Comparison of ENCODE assay signal across 21 cellular contexts in genomic region chr11:118157186-118157895, GRCh38. TPM values are rescaled to one million over a fixed set of nuclear protein-coding genes. Genes with fewer than 3 reads are reported as not detected.
DNase-seq lines count a peak whose midpoint lies in the region; ATAC-seq, FAIRE-seq and TF ChIP-seq lines count a peak whose summit lies in the region.
"Had no signal": no experiment of that assay in that cellular context is flagged by ENCODE, and none has a peak within 500 bp of the region (broad histone marks: within the 10 kb centered on the region; RNA-seq: fewer than 3 reads in every experiment).

No MANE protein-coding gene starts in this region.

- TF ChIP-seq POLR2A in gastrocnemius medialis (IDR thresholded peaks at IDR 0.05): no peak

- H3K9me3 ChIP-seq in left ventricle myocardium inferior (replicated peaks) (no peaks in the 10 kb centered on the region), heart right ventricle (no peaks in the 10 kb centered on the region), iPS-15b (ENCODE audit: control insufficient read depth, insufficient read depth, low read length) (no peaks in the 10 kb centered on the region), gastrocnemius medialis (no peaks in the 10 kb centered on the region)
- H3K9me3 ChIP-seq: BLaER1, SJSA1 had no signal

- H3K36me3 Mint-ChIP-seq in WTC11: no peaks in the 10 kb centered on the region
- H3K36me3 Mint-ChIP-seq: CD8-positive, alpha-beta memory T cell had no signal

- POLR2A ChIA-PET in WTC11 (lab: Charles Lee): interaction anchor here (1.4 kb wide), 1 partner anchor 14 kb away, joined by 3 read pairs; no protein-coding TSS in a partner anchor

- peaks cover 74% of the 10 kb centered on the region for H3K27me3 Mint-ChIP-seq in WTC11 (ENCODE audit: low read depth)

- no peak overlapping the region for H3K9ac ChIP-seq in iPS-15b (ENCODE audit: low read depth, low read length)
- H3K9ac ChIP-seq: BLaER1 had no signal

- no peak overlapping the region for H3K27ac ChIP-seq in left ventricle myocardium inferior (replicated peaks)
- no peak overlapping the region for H3K27ac ChIP-seq in heart right ventricle
- H3K27ac ChIP-seq in gastrocnemius medialis: peak overlapping the region in 3 of 4 donors; percentile 18 to 71 (median 23)
- H3K27ac ChIP-seq: BLaER1, RWPE1, SJSA1 had no signal

- WGBS in heart right ventricle, 2 donors: 50 to 58% methylated on average over 10 of the region's 10 CpGs

- peak overlapping the region; percentile 66 for H3K4me3 Mint-ChIP-seq in WTC11

- H3K4me3 ChIP-seq in left ventricle myocardium inferior: peak overlapping the region; percentile 39
- H3K4me3 ChIP-seq in heart right ventricle: no peak overlapping the region
- peak overlapping the region; percentile 40 for H3K4me3 ChIP-seq in iPS-15b (ENCODE audit: low read depth, low read length)
- peak overlapping the region in 2 of 4 donors; percentile 4 to 25 for H3K4me3 ChIP-seq in gastrocnemius medialis
- H3K4me3 ChIP-seq: BLaER1, SJSA1 had no signal

- H3K4me1 ChIP-seq in left ventricle myocardium inferior (peaks cover 29% of the 10 kb centered on the region), heart right ventricle (peaks cover 0 to 28% (median 12%) of the 10 kb centered on the region in 9 donors), iPS-15b (ENCODE audit: control insufficient read depth, insufficient read depth, low read length) (peaks cover 33% of the 10 kb centered on the region), gastrocnemius medialis (peaks cover 38 to 47% of the 10 kb centered on the region in 2 donors)
- H3K4me1 ChIP-seq: SJSA1 had no signal

- H3K9me3 Mint-ChIP-seq in WTC11: no peaks in the 10 kb centered on the region
- H3K9me3 Mint-ChIP-seq: CD8-positive, alpha-beta memory T cell had no signal

- TF ChIP-seq CTCF in left ventricle myocardium inferior (IDR thresholded peaks at IDR 0.05; ENCODE audit: borderline replicate concordance) (no peak), heart right ventricle (IDR thresholded peaks at IDR 0.05) (no peak), WTC11 (IDR thresholded peaks at IDR 0.05) (no peak), gastrocnemius medialis (IDR thresholded peaks at IDR 0.05 in 4 of 5, conservative IDR thresholded peaks at IDR 0.05 in 1 of 5) (no peak)

- no peak for FAIRE-seq in GM19239 (lab: Jason Lieb, UNC)
- FAIRE-seq: A204.1, GM12891, GM18507, H54 had no signal

- CTCF ChIA-PET in WTC11 (lab: Charles Lee): interaction anchor here (1.1 to 4.0 kb wide), 6 partner anchors 9 to 41 kb away, joined by 3 to 101 read pairs (median 9); no protein-coding TSS in a partner anchor

- H3K27me3 ChIP-seq in left ventricle myocardium inferior (ENCODE audit: low read depth) (peaks cover 46% of the 10 kb centered on the region), heart right ventricle (peaks cover 0 to 59% (median 30%) of the 10 kb centered on the region in 7 donors), iPS-15b (ENCODE audit: control insufficient read depth, insufficient read depth, low read length) (peaks cover 93% of the 10 kb centered on the region), gastrocnemius medialis (peaks cover 0 to 8% (median 0%) of the 10 kb centered on the region in 3 donors)

- peaks cover 47% of the 10 kb centered on the region for H3K4me1 Mint-ChIP-seq in WTC11

- H3K36me3 ChIP-seq in left ventricle myocardium inferior (no peaks in the 10 kb centered on the region), heart right ventricle (no peaks in the 10 kb centered on the region), iPS-15b (ENCODE audit: control insufficient read depth, insufficient read depth, low read length) (no peaks in the 10 kb centered on the region), gastrocnemius medialis (no peaks in the 10 kb centered on the region)
- H3K36me3 ChIP-seq: BLaER1, SJSA1 had no signal

- in situ Hi-C loops in gastrocnemius medialis (cut with MboI; ENCODE audit: low sequenced_read_pairs in 4 of 4): no loop called here

- DNase-seq in left ventricle myocardium inferior: no peak
- DNase-seq in heart right ventricle: no peak
- no peak for DNase-seq in WTC11 (ENCODE audit: low spot score)
- no peak for DNase-seq in gastrocnemius medialis
- DNase-seq in GM19239 (ENCODE audit: insufficient read length, low spot score): no peak
- DNase-seq: DMS 273 treated with DMSO at 0.1 percent for 48 hours, GF-D8, NCI-H1930, NCI-H446 treated with DMSO at 0.1 percent for 48 hours, NCI-H748 treated with DMSO at 0.1 percent for 48 hours had no signal

- no peak overlapping the region for H3K27ac Mint-ChIP-seq in WTC11

- no peak for ATAC-seq in heart right ventricle
- no peak for ATAC-seq in WTC11
- ATAC-seq in gastrocnemius medialis: peak in 1 of 2 donors; percentile 2
- ATAC-seq in GM21367 (IDR thresholded peaks at IDR 0.05; ENCODE audit: unreplicated experiment): no peak
- no peak for ATAC-seq in GM18873 (IDR thresholded peaks at IDR 0.05; ENCODE audit: low FRiP score, unreplicated experiment)

- intact Hi-C loops in left ventricle myocardium inferior (cut with micrococcal nuclease) (no loop called here), heart right ventricle (cut with DNase I) (no loop called here), gastrocnemius medialis (cut with DNase I; ENCODE audit: low total_unique reads) (no loop called here)

TF ChIP-seq in WTC11, 78 proteins besides CTCF, POLR2A, EP300 and RAD21:
- TF ChIP-seq ZNF263 (CRISPR knock-in tag; IDR thresholded peaks at IDR 0.05; ENCODE audit: low read depth) (0 out of 2 replicates have a peak, but pooled peaks have one; percentile 16), AR (CRISPR knock-in tag; IDR thresholded peaks at IDR 0.05) (no peak)
TF ChIP-seq in WTC11: peak in this region for 1.

RNA-seq across cellular contexts. Expression of gene SCN4B, which starts 4.7 kb away (rescaled TPM):
- total RNA-seq in left ventricle myocardium inferior (12.9 TPM), heart right ventricle (10 to 100 TPM in 5 of 10 donors, 1 to 10 TPM in 5; 5.7 to 17.5 (median 10.3) TPM), WTC11 (2021) (3.5 to 4.5 TPM (median 4.4 TPM) in 3 replicates), gastrocnemius medialis (10 to 100 TPM in 1 of 4 donors, 1 to 10 TPM in 3; 3.5 to 16.3 (median 6.5) TPM)
- polyA plus RNA-seq in heart right ventricle: 1 to 10 TPM; 5.4 to 8.8 TPM
- total RNA-seq: SJSA1 had no signal
- polyA plus RNA-seq: CD8-positive, alpha-beta memory T cell had no signal

RNA-seq across cellular contexts. Expression of gene SCN2B, which starts 19.1 kb away (rescaled TPM):
- total RNA-seq in left ventricle myocardium inferior (24.9 TPM), heart right ventricle (10 to 100 TPM in 8 of 10 donors, 1 to 10 TPM in 2; 5.3 to 26.7 (median 20.9) TPM), WTC11 (2021) (0.16 to 0.37 TPM (median 0.20 TPM) in 3 replicates), gastrocnemius medialis (1 to 10 TPM in 1 of 4 donors, under 1 TPM in 2, not detected in 1; 0.10 to 1.9 (median 0.24) TPM)
- polyA plus RNA-seq in heart right ventricle: 1 to 10 TPM; 2.9 to 6.6 TPM
- total RNA-seq: CD8-positive, alpha-beta memory T cell; SJSA1 had no signal
- polyA plus RNA-seq: CD8-positive, alpha-beta memory T cell had no signal

Comparison
In these comparisons a context has a peak if more than half of its experiments do, and no peak if none do; other contexts are left out.
1. H3K4me3 ChIP-seq: peak in left ventricle myocardium inferior (single experiment) and iPS-15b (single experiment); none in heart right ventricle (0 of 10).
2. H3K27ac ChIP-seq: peak in gastrocnemius medialis (3 of 4); none in left ventricle myocardium inferior (single experiment) and heart right ventricle (0 of 10).